ENCODE assay signal across 10 cellular contexts in genomic region chr11:118216621-118217526, GRCh38. TPM values are rescaled to one million over a fixed set of nuclear protein-coding genes. Genes with fewer than 3 reads are reported as not detected.
DNase-seq lines count a peak whose midpoint lies in the region; ATAC-seq and TF ChIP-seq lines count a peak whose summit lies in the region.
"Had no signal": no experiment of that assay in that cellular context is flagged by ENCODE, and none has a peak within 500 bp of the region (broad histone marks: within the 10 kb centered on the region; RNA-seq: fewer than 3 reads in every experiment).

No MANE protein-coding gene starts in this region.

- CTCF ChIA-PET in activated B cell treated with CpG ODN at 0.5 μM for 24 hours (lab: Charles Lee) = interaction anchor here (0.7 to 1.1 kb wide), 2 partner anchors 22 to 63 kb away, joined by 3 to 4 read pairs; no protein-coding TSS in a partner anchor

- H4K20me1 ChIP-seq in DOHH2 (ENCODE audit: control insufficient read depth, insufficient read depth, low read depth, low read length) (no peaks in the 10 kb centered on the region), hepatocyte (ENCODE audit: insufficient read depth, poor library complexity, severe bottlenecking) (no peaks in the 10 kb centered on the region)

- H3K4me1 ChIP-seq in DOHH2 (ENCODE audit: control insufficient read depth, low read length) (peaks cover 53% of the 10 kb centered on the region), hepatocyte (ENCODE audit: insufficient read depth) (peaks cover 29% of the 10 kb centered on the region)

- DNase-seq in activated B cell treated with CpG ODN at 0.5 μM for 24 hours = no peak
- DNase-seq in hepatocyte (ENCODE audit: low spot score) = no peak
- no peak for DNase-seq in occipital lobe (lab: John Stamatoyannopoulos, UW)
- no peak for DNase-seq in hepatic stellate cell (ENCODE audit: low spot score)
- DNase-seq in ecto neural progenitor cell (ENCODE audit: low spot score) = no peak

- H3K4me3 Mint-ChIP-seq in activated B cell treated with CpG ODN at 0.5 μM for 24 hours = peak overlapping the region; percentile 20

- H2AFZ ChIP-seq in hepatocyte = no peak overlapping the region

- WGBS in hepatocyte (ENCODE audit: low lambda C conversion rate, missing lambda C conversion rate) = 84% methylated on average over 12 of the region's 12 CpGs

- H3K27ac ChIP-seq in DOHH2 (ENCODE audit: low read depth, low read length) (no peak overlapping the region), hepatocyte (peak overlapping the region; percentile 5)
- H3K27ac ChIP-seq: SK-N-MC had no signal

- H3K27me3 ChIP-seq in DOHH2 (ENCODE audit: control insufficient read depth, low read length) (no peaks in the 10 kb centered on the region), hepatocyte (no peaks in the 10 kb centered on the region)

- no peaks in the 10 kb centered on the region for H3K9me3 Mint-ChIP-seq in activated B cell treated with CpG ODN at 0.5 μM for 24 hours

- H3K4me2 ChIP-seq in DOHH2 (ENCODE audit: low read length) = peak overlapping the region; percentile 29
- no peak overlapping the region for H3K4me2 ChIP-seq in hepatocyte

- no peaks in the 10 kb centered on the region for H3K36me3 ChIP-seq in DOHH2 (ENCODE audit: control insufficient read depth, low read length)
- no peaks in the 10 kb centered on the region for H3K36me3 ChIP-seq in hepatocyte (replicated peaks; ENCODE audit: insufficient read depth, low read depth)

- H3K36me3 Mint-ChIP-seq in activated B cell treated with CpG ODN at 0.5 μM for 24 hours (ENCODE audit: low read depth) = no peaks in the 10 kb centered on the region

- H3K9me2 ChIP-seq in DOHH2 (replicated peaks; ENCODE audit: control insufficient read depth, low read length) (no peaks in the 10 kb centered on the region), hepatocyte (replicated peaks; ENCODE audit: insufficient read depth) (no peaks in the 10 kb centered on the region)

- intact Hi-C loops in activated B cell treated with CpG ODN at 0.5 μM for 24 hours (cut with micrococcal nuclease) = no loop called here

- 0 out of 2 replicates have a peak, but pooled peaks cover 2% of the 10 kb centered on the region for H3F3A ChIP-seq in DOHH2 (ENCODE audit: control insufficient read depth, insufficient read depth)

- peak overlapping the region; percentile 42 for H3K27ac Mint-ChIP-seq in activated B cell treated with CpG ODN at 0.5 μM for 24 hours

- H3K79me2 ChIP-seq in DOHH2 (ENCODE audit: control insufficient read depth, low read length) (no peaks in the 10 kb centered on the region), hepatocyte (no peaks in the 10 kb centered on the region)

- H3K4me1 Mint-ChIP-seq in activated B cell treated with CpG ODN at 0.5 μM for 24 hours = peaks cover 54% of the 10 kb centered on the region

- TF ChIP-seq CTCF in DOHH2 (IDR thresholded peaks at IDR 0.05; ENCODE audit: low read depth, low read length, poor library complexity, severe bottlenecking) (no peak), activated B cell treated with CpG ODN at 0.5 μM for 24 hours (IDR thresholded peaks at IDR 0.05) (no peak), hepatocyte (IDR thresholded peaks at IDR 0.05; ENCODE audit: poor library complexity) (no peak)

- H3K9me3 ChIP-seq in DOHH2 (ENCODE audit: control insufficient read depth, insufficient read depth, low read length) = no peaks in the 10 kb centered on the region
- no peaks in the 10 kb centered on the region for H3K9me3 ChIP-seq in hepatocyte (ENCODE audit: low read depth)

- ATAC-seq in GM21723 (IDR thresholded peaks at IDR 0.05; ENCODE audit: unreplicated experiment) (peak; percentile 63), activated B cell treated with CpG ODN at 0.5 μM for 24 hours (ENCODE audit: low read depth) (peak; percentile 56), GM19328 (IDR thresholded peaks at IDR 0.05; ENCODE audit: unreplicated experiment) (no peak)

- H3K4me3 ChIP-seq in DOHH2 (ENCODE audit: low read length) = no peak overlapping the region
- no peak overlapping the region for H3K4me3 ChIP-seq in hepatocyte
- H3K4me3 ChIP-seq: lung, SK-N-MC had no signal

- H3K27me3 Mint-ChIP-seq in activated B cell treated with CpG ODN at 0.5 μM for 24 hours = peaks cover 38% of the 10 kb centered on the region

- POLR2A ChIA-PET in activated B cell treated with CpG ODN at 0.5 μM for 24 hours (lab: Charles Lee) = interaction anchor here (0.5 to 1.1 kb wide), 6 partner anchors 10 to 1033 kb away, joined by 3 to 6 read pairs (median 3); partner anchors contain the start of gene MPZL2

RNA-seq across cellular contexts. Expression of gene JAML, which starts 7.9 kb away (rescaled TPM):
- total RNA-seq in activated B cell treated with CpG ODN at 0.5 μM for 24 hours (1.2 and 1.5 TPM in 2 replicates), hepatocyte (3.5 and 5.3 TPM in 2 replicates), occipital lobe (1.2 TPM)
- 5.0 and 5.9 TPM in 2 replicates for polyA plus RNA-seq in hepatocyte

RNA-seq across cellular contexts. Expression of gene MPZL3, which starts 35.3 kb away (rescaled TPM):
- total RNA-seq in activated B cell treated with CpG ODN at 0.5 μM for 24 hours (2.9 and 3.7 TPM in 2 replicates), hepatocyte (20.6 and 21.1 TPM in 2 replicates), occipital lobe (1.6 TPM)
- 10.2 and 10.8 TPM in 2 replicates for polyA plus RNA-seq in hepatocyte

RNA-seq across cellular contexts. Expression of gene SCN2B, which starts 40.4 kb away (rescaled TPM):
- total RNA-seq in activated B cell treated with CpG ODN at 0.5 μM for 24 hours (not detected in 2 replicates), hepatocyte (1.1 and 1.3 TPM in 2 replicates), occipital lobe (5.8 TPM)
- 0.92 and 1.2 TPM in 2 replicates for polyA plus RNA-seq in hepatocyte

RNA-seq across cellular contexts. Expression of gene MPZL2, which starts 47.2 kb away (rescaled TPM):
- total RNA-seq in activated B cell treated with CpG ODN at 0.5 μM for 24 hours (0.29 TPM in 1 of 2 replicates, not detected in the other), hepatocyte (47.2 and 52.3 TPM in 2 replicates), occipital lobe (1.4 TPM)
- polyA plus RNA-seq in hepatocyte = 38.4 and 48.0 TPM in 2 replicates
